In the genomic region with DNA sequence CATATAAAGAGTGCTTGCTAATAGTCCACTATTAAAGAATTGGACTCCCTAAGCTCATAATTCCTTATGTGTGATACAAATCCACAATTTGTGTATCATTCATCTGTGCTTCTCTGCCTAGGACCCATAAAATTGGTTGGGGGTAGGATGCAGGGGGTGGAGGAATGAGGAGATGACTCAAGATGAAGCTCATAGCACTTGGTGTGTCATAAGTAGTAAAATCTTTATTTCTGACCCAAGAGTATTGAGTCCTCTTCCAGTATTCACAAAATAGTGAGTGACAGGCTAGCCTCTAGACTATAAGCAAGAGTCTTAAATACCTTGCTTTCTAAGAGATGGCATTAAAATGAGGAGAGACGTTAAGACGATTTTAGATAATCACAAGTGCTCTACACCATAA, we compare ENCODE assay signal across 27 cellular contexts.
"Had no signal": no experiment of that assay in that cellular context is flagged by ENCODE, and none has a peak within 500 bp of the region (broad histone marks: within the 10 kb centered on the region; RNA-seq: fewer than 3 reads in every experiment).

No MANE protein-coding gene starts in this region.

- DNase-seq: naive thymus-derived CD4-positive, alpha-beta T cell; nephron progenitor cell; nucleus accumbens; pancreas; right cardiac atrium; right lobe of liver; sigmoid colon; small intestine; stimulated activated CD4-positive, alpha-beta T cell treated with anti-CD3 and anti-CD28 coated beads, Interleukin-15, amount 100 ng/mL, for 24 hours; stimulated activated CD4-positive, alpha-beta T cell treated with anti-CD3 and anti-CD28 coated beads, Interleukin-2, amount 100 ng/mL, for 24 hours; stimulated activated CD4-positive, alpha-beta T cell treated with anti-CD3 and anti-CD28 coated beads, Interleukin-2, amount 100 ng/mL, for 48 hours; stimulated activated CD4-positive, alpha-beta T cell treated with anti-CD3 and anti-CD28 coated beads, Interleukin-4, amount 100 ng/mL, for 24 hours; stimulated activated naive B cell treated with anti-CD40 and anti-IgM and Interleukin-4, amounts not matched to agents 10 μg/mL and 1 μg/mL and 100 μg/mL, for 72 hours; stimulated activated naive CD4-positive, alpha-beta T cell treated with Interleukin-2 at 50 U/mL for 16 hours; stomach; thyroid gland; transverse colon; upper lobe of right lung; uterus had no signal

- H3K36me3 ChIP-seq: neutrophil, pancreas, prostate gland, right lobe of liver, sigmoid colon, stomach, thoracic aorta, thyroid gland, transverse colon, upper lobe of right lung, uterus had no signal

- H3K4me3 Mint-ChIP-seq: naive thymus-derived CD4-positive, alpha-beta T cell; natural killer cell treated with Interleukin-12 subunit alpha and Interleukin-12 subunit beta and Interleukin-15 and Interleukin-18, amount 100 ng/mL, for 72 hours; nephron progenitor cell; neural crest cell; stimulated activated effector memory CD8-positive, alpha-beta T cell treated with anti-CD3 and anti-CD28 coated beads, Interleukin-12 subunit alpha, Interleukin-12 subunit beta, amount 100 ng/mL, for 72 hours; stimulated activated naive B cell treated with anti-CD40 and anti-IgM and Interleukin-4, amounts not matched to agents 10 μg/mL and 1 μg/mL and 100 μg/mL, for 72 hours; stimulated activated naive CD8-positive, alpha-beta T cell treated with anti-CD3 and anti-CD28 coated beads, Interleukin-15, Interleukin-2, amounts not matched to agents 100 ng/mL and 50 ng/mL, for 24 hours; type B pancreatic cell had no signal

- H3K27ac Mint-ChIP-seq: naive thymus-derived CD4-positive, alpha-beta T cell; natural killer cell treated with Interleukin-12 subunit alpha and Interleukin-12 subunit beta and Interleukin-15 and Interleukin-18, amount 100 ng/mL, for 72 hours; nephron progenitor cell; stimulated activated effector memory CD8-positive, alpha-beta T cell treated with anti-CD3 and anti-CD28 coated beads, Interleukin-12 subunit alpha, Interleukin-12 subunit beta, amount 100 ng/mL, for 72 hours; stimulated activated naive B cell treated with anti-CD40 and anti-IgM and Interleukin-4, amounts not matched to agents 10 μg/mL and 1 μg/mL and 100 μg/mL, for 72 hours; stimulated activated naive CD8-positive, alpha-beta T cell treated with anti-CD3 and anti-CD28 coated beads, Interleukin-15, Interleukin-2, amounts not matched to agents 100 ng/mL and 50 ng/mL, for 24 hours; type B pancreatic cell had no signal

- H3K4me1 Mint-ChIP-seq: naive thymus-derived CD4-positive, alpha-beta T cell; nephron progenitor cell; neural crest cell; stimulated activated effector memory CD8-positive, alpha-beta T cell treated with anti-CD3 and anti-CD28 coated beads, Interleukin-12 subunit alpha, Interleukin-12 subunit beta, amount 100 ng/mL, for 72 hours; stimulated activated naive B cell treated with anti-CD40 and anti-IgM and Interleukin-4, amounts not matched to agents 10 μg/mL and 1 μg/mL and 100 μg/mL, for 72 hours had no signal

- ATAC-seq: naive thymus-derived CD4-positive, alpha-beta T cell; natural killer cell treated with Interleukin-12 subunit alpha and Interleukin-12 subunit beta and Interleukin-15 and Interleukin-18, amount 100 ng/mL, for 72 hours; pancreas; right cardiac atrium; right lobe of liver; stimulated activated effector memory CD8-positive, alpha-beta T cell treated with anti-CD3 and anti-CD28 coated beads, Interleukin-12 subunit alpha, Interleukin-12 subunit beta, amount 100 ng/mL, for 72 hours; stimulated activated naive B cell treated with anti-CD40 and anti-IgM and Interleukin-4, amounts not matched to agents 10 μg/mL and 1 μg/mL and 100 μg/mL, for 72 hours had no signal

- H3K27me3 ChIP-seq: neutrophil, pancreas, right lobe of liver, sigmoid colon, stomach, thyroid gland, transverse colon, upper lobe of right lung, uterus had no signal

- H3K9me3 Mint-ChIP-seq: nephron progenitor cell, type B pancreatic cell had no signal

- H3K36me3 Mint-ChIP-seq: naive thymus-derived CD4-positive, alpha-beta T cell; stimulated activated effector memory CD8-positive, alpha-beta T cell treated with anti-CD3 and anti-CD28 coated beads, Interleukin-12 subunit alpha, Interleukin-12 subunit beta, amount 100 ng/mL, for 72 hours; stimulated activated naive B cell treated with anti-CD40 and anti-IgM and Interleukin-4, amounts not matched to agents 10 μg/mL and 1 μg/mL and 100 μg/mL, for 72 hours; type B pancreatic cell had no signal

- H3K4me3 ChIP-seq: pancreas, prostate gland, right lobe of liver, sigmoid colon, stomach, thoracic aorta, thyroid gland, transverse colon, upper lobe of right lung, uterus had no signal

- H3K9me3 ChIP-seq: neutrophil, pancreas, prostate gland, right lobe of liver, sigmoid colon, stomach, thoracic aorta, thyroid gland, transverse colon, upper lobe of right lung, uterus had no signal

- H3K27me3 Mint-ChIP-seq: natural killer cell treated with Interleukin-12 subunit alpha and Interleukin-12 subunit beta and Interleukin-15 and Interleukin-18, amount 100 ng/mL, for 72 hours; stimulated activated naive B cell treated with anti-CD40 and anti-IgM and Interleukin-4, amounts not matched to agents 10 μg/mL and 1 μg/mL and 100 μg/mL, for 72 hours; stimulated activated naive CD8-positive, alpha-beta T cell treated with anti-CD3 and anti-CD28 coated beads, Interleukin-15, Interleukin-2, amounts not matched to agents 100 ng/mL and 50 ng/mL, for 24 hours; type B pancreatic cell had no signal
